Comparison of ENCODE assay signal across 9 cellular contexts in the genomic region with DNA sequence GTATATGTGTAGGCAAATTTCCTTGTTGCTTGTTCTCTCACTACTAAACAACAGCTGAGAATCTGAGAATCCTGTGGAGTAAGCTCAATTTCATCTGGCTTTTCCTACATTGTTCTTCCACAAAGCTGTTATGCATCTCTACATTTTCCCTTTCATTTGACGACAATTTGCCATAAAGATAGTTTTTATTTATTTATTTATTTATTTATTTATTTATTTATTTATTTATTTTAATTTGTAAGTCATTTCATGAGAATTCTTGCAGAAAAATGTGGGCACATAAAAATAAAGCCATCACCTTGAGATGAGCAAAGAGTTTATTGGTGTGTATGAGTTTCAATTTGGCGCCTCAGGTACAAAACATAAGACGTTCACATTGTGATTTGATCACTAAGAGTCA.
"Had no signal": no experiment of that assay in that cellular context is flagged by ENCODE, and none has a peak within 500 bp of the region (broad histone marks: within the 10 kb centered on the region; RNA-seq: fewer than 3 reads in every experiment).

No MANE protein-coding gene starts in this region.

- H3K4me3 Mint-ChIP-seq: IgD-negative memory B cell had no signal

- ATAC-seq: HCT116, HepG2 had no signal

- H3K27me3 Mint-ChIP-seq: IgD-negative memory B cell had no signal

- H3K4me1 Mint-ChIP-seq: IgD-negative memory B cell had no signal

- H3K9ac ChIP-seq: GM23248, KMS-11 had no signal

- H3K4me2 ChIP-seq: KMS-11 had no signal

- DNase-seq: GM23248, Karpas-422, KBM-7 had no signal

- H3K36me3 Mint-ChIP-seq: IgD-negative memory B cell had no signal

- H3K36me3 ChIP-seq: HAP-1 had no signal

- H3K4me3 ChIP-seq: GM23248, HAP-1 had no signal

- H3K9me3 ChIP-seq: HAP-1 had no signal

- H3K27ac ChIP-seq: GM23248, HL-60, KMS-11 had no signal

- H3K27ac Mint-ChIP-seq: IgD-negative memory B cell had no signal

- H2AFZ ChIP-seq: GM23248 had no signal

- H3K4me1 ChIP-seq: HAP-1 had no signal
